ENCODE assay signal across 8 cellular contexts in the genomic region with DNA sequence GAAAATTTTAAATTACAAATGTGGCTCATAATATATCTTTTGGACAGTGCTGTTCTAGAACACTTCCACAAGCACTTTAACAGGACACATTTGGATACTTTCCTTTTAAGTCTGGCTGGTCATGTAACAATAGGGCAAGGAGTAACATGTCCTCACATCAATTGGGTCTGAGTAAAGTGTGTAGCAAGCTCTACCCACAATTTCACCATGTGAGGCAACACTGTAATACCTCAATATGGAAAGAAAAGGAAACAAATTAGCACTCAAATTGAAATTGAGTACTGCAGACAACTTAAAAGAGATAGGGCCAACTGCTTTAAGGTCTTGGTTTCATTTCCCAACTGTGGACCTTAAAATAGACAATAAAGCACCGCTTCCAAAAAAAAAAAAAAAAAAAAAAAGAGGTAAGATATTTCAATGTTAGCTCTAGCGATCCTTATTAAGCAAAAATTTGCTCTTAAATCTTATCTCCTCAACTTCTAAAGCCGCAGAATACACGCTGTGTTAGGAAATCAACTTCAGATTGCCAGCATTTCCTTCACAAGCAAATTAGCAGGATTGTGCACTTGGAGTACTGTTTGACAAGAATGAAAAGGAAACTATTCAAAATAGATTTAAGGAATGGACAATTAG. TPM values are rescaled to one million over a fixed set of nuclear protein-coding genes. Genes with fewer than 3 reads are reported as not detected.
DNase-seq lines count a peak whose midpoint lies in the region; ATAC-seq, FAIRE-seq and TF ChIP-seq lines count a peak whose summit lies in the region.

No MANE protein-coding gene starts in this region.

- H3K27ac ChIP-seq in pancreas = peak overlapping the region in 2 of 4 donors; percentile 57 to 77

- ATAC-seq in pancreas = no peak
- ATAC-seq in HG03095 (IDR thresholded peaks at IDR 0.05; ENCODE audit: unreplicated experiment) = no peak

- in situ Hi-C loops in GM13977 (cut with MboI; ENCODE audit: low pct_unique_long_range_greater_than_20kb, low sequenced_read_pairs, unreplicated experiment) = no loop called here

- TF ChIP-seq CTCF in GM13977 (IDR thresholded peaks at IDR 0.05; ENCODE audit: extremely low read depth, insufficient read depth, missing control alignments) = no peak
- TF ChIP-seq CTCF in epithelial cell of esophagus (IDR thresholded peaks at IDR 0.05; ENCODE audit: insufficient read depth, low read depth, low read length, missing control alignments) = no peak
- no peak for TF ChIP-seq CTCF in pancreas (IDR thresholded peaks at IDR 0.05)

- no peak for FAIRE-seq in pancreas (lab: Jason Lieb, UNC)

- H3K4me1 ChIP-seq in pancreas = peaks cover 0 to 6% (median 0%) of the 10 kb centered on the region in 3 donors

- intact Hi-C loops in pancreas (cut with DNase I) = no loop called here

- no peaks in the 10 kb centered on the region for H3K9me3 ChIP-seq in pancreas

- H3K27me3 ChIP-seq in pancreas = no peaks in the 10 kb centered on the region

- H3K4me3 ChIP-seq in epithelial cell of esophagus (ENCODE audit: low read length) (peak overlapping the region; percentile 67), pancreas (peak overlapping the region in 3 of 4 donors; percentile 44 to 52 (median 48))

- DNase-seq in A172 (ENCODE audit: low spot score) = peak; percentile 5
- peak; percentile 22 for DNase-seq in GM13977 (ENCODE audit: low spot score)
- peak; percentile 12 for DNase-seq in RKO (ENCODE audit: low spot score)
- peak; percentile 80 for DNase-seq in epithelial cell of esophagus (ENCODE audit: low read depth)
- no peak for DNase-seq in pancreas
- DNase-seq in NCI-H187 (lab: John Stamatoyannopoulos, UW) = no peak
- DNase-seq in HUDEP-2 (lab: John Stamatoyannopoulos, UW; ENCODE audit: unreplicated experiment in 76 of 76) = no peak

- WGBS in pancreas, 2 donors = 0 to 31% methylated on average over 4 of the region's 4 CpGs

- no peaks in the 10 kb centered on the region for H3K36me3 ChIP-seq in pancreas

RNA-seq across cellular contexts. Expression of gene CASK, which starts 1.7 kb away (rescaled TPM):
- 18.3 and 28.6 TPM in 2 replicates for total RNA-seq in A172 (2014; rRNA removed; shearing (Covaris generic))
- 10 to 100 TPM; 21.7 to 42.5 (median 25.5) TPM for total RNA-seq in pancreas
- 1 to 10 TPM; 4.7 to 6.6 TPM for polyA plus RNA-seq in pancreas

Comparison
In these comparisons a context has a peak if more than half of its experiments do, and no peak if none do; other contexts are left out.
1. DNase-seq: peak in A172 (single experiment), GM13977 (single experiment), RKO (single experiment) and epithelial cell of esophagus (single experiment); none in pancreas (0 of 6), NCI-H187 (0 of 2) and HUDEP-2 (0 of 76).